ENCODE assay signal across 26 cellular contexts in the genomic region with DNA sequence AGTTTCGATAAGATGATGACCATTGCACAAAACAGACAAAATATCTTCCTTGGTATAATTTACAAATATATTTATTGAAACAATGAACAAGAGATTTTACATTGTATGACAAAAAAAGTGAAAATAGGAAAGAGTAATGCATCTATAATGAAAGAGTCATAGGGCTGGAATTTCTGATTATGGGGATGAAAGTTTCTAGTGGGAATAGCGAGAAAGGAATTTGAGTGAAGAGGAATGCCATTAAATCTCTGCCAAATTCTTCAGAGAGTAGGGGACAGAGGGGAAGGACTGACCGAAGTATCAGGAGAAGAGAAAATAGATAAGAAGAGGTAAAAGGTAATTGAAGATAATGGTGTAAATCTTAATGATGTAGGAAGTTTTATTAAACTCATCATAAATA.
DNase-seq lines count a peak whose midpoint lies in the region; FAIRE-seq and TF ChIP-seq lines count a peak whose summit lies in the region.
"Had no signal": no experiment of that assay in that cellular context is flagged by ENCODE, and none has a peak within 500 bp of the region (broad histone marks: within the 10 kb centered on the region; RNA-seq: fewer than 3 reads in every experiment).

No MANE protein-coding gene starts in this region.

- no peak overlapping the region for H3K4me3 Mint-ChIP-seq in type B pancreatic cell
- H3K4me3 Mint-ChIP-seq: activated T-cell treated with anti-CD3 and anti-CD28 coated beads, Interleukin-2, amount 50 U/mL, for 4 hours; memory B cell had no signal

- H3F3A ChIP-seq in GM23248 (ENCODE audit: insufficient read depth) = peaks cover 11% of the 10 kb centered on the region; the same call in 1 of the 2 replicates

- no peak overlapping the region for H3K27ac Mint-ChIP-seq in type B pancreatic cell
- H3K27ac Mint-ChIP-seq: memory B cell had no signal

- H3K9me2 ChIP-seq in GM23248 (ENCODE audit: insufficient read depth) = no peaks in the 10 kb centered on the region

- H3K27me3 ChIP-seq in GM23248 (replicated peaks; ENCODE audit: insufficient read depth) (no peaks in the 10 kb centered on the region), adipocyte (replicated peaks; ENCODE audit: control insufficient read depth, insufficient read depth, low read length) (no peaks in the 10 kb centered on the region), left ventricle myocardium inferior (ENCODE audit: low read depth) (no peaks in the 10 kb centered on the region)
- H3K27me3 ChIP-seq: adrenal gland, BLaER1, cardiac muscle cell, upper lobe of left lung had no signal

- FAIRE-seq in urothelium cell line (lab: Jason Lieb, UNC) = no peak
- FAIRE-seq: endometrium, GM12892, HTR-8/SVneo had no signal

- TF ChIP-seq CTCF in fibroblast of pulmonary artery (IDR thresholded peaks at IDR 0.05; ENCODE audit: low read length, missing control alignments) = no peak
- TF ChIP-seq CTCF in left ventricle myocardium inferior (IDR thresholded peaks at IDR 0.05; ENCODE audit: borderline replicate concordance) = no peak
- TF ChIP-seq CTCF in type B pancreatic cell (conservative IDR thresholded peaks at IDR 0.05) = no peak

- no peak overlapping the region; the same call in 1 of the 2 replicates for H3K4me3 ChIP-seq in GM23248
- no peak overlapping the region for H3K4me3 ChIP-seq in adipocyte (ENCODE audit: low read length)
- H3K4me3 ChIP-seq in fibroblast of pulmonary artery (replicated peaks; ENCODE audit: low read depth, low read length) = no peak overlapping the region
- no peak overlapping the region for H3K4me3 ChIP-seq in left ventricle myocardium inferior
- H3K4me3 ChIP-seq: adrenal gland, BLaER1, cardiac muscle cell, skin epidermis, upper lobe of left lung had no signal

- peak overlapping the region; percentile 8; the same call in 1 of the 2 replicates for H2AFZ ChIP-seq in GM23248

- 75 to 76% methylated on average over 3 of the region's 3 CpGs for WGBS in GM23248 (ENCODE audit: low coverage in 1 of 2, low lambda C conversion rate in 2 of 2, missing lambda C conversion rate in 2 of 2), 2 experiments

- H3K9ac ChIP-seq in GM23248 = no peak overlapping the region
- H3K9ac ChIP-seq in adipocyte (ENCODE audit: low read length) = no peak overlapping the region
- H3K9ac ChIP-seq: BLaER1 had no signal

- H3K4me2 ChIP-seq in GM23248 (ENCODE audit: unreplicated experiment) = peak overlapping the region; percentile 4
- H3K4me2 ChIP-seq: BLaER1 had no signal

- intact Hi-C loops in left ventricle myocardium inferior (cut with micrococcal nuclease) = no loop called here

- in situ Hi-C loops in GM23248 (cut with MboI) = no loop called here

- H3K9me3 Mint-ChIP-seq in type B pancreatic cell = no peaks in the 10 kb centered on the region

- no peaks in the 10 kb centered on the region for H3K79me2 ChIP-seq in GM23248 (ENCODE audit: insufficient read depth)

- peak; percentile 45 for DNase-seq in GM23248
- DNase-seq in adipocyte (ENCODE audit: low read depth) = peak; percentile 45
- peak; percentile 15 for DNase-seq in fibroblast of pulmonary artery (ENCODE audit: low read depth)
- peak; percentile 6 for DNase-seq in urothelium cell line (ENCODE audit: low spot score)
- no peak for DNase-seq in NCI-H1092 treated with DMSO at 0.1 percent for 48 hours (lab: John Stamatoyannopoulos, UW)
- DNase-seq in left ventricle myocardium inferior = no peak
- no peak for DNase-seq in type B pancreatic cell (ENCODE audit: extremely low spot score, unreplicated experiment)
- no peak for DNase-seq in NCI-H1930 (lab: John Stamatoyannopoulos, UW)
- DNase-seq: activated CD4-positive, alpha-beta T cell treated with anti-CD3 and anti-CD28 coated beads for 48 hours; activated naive CD4-positive, alpha-beta T cell; activated T-cell treated with anti-CD3 and anti-CD28 coated beads, Interleukin-2, amount 50 U/mL, for 4 hours; adrenal gland; dermis blood vessel endothelial cell; KG1; left cardiac atrium; NCI-H1694; nucleus accumbens; T-helper 2 cell; upper lobe of left lung had no signal

- H3K4me1 Mint-ChIP-seq in type B pancreatic cell (ENCODE audit: unreplicated experiment) = no peaks in the 10 kb centered on the region
- H3K4me1 Mint-ChIP-seq: memory B cell had no signal

- no peaks in the 10 kb centered on the region for H3K27me3 Mint-ChIP-seq in type B pancreatic cell
- H3K27me3 Mint-ChIP-seq: memory B cell had no signal

- H3K4me1 ChIP-seq in GM23248 (ENCODE audit: insufficient read depth) (peaks cover 13% of the 10 kb centered on the region), adipocyte (ENCODE audit: control insufficient read depth, insufficient read depth, low read length) (peaks cover 18% of the 10 kb centered on the region), left ventricle myocardium inferior (no peaks in the 10 kb centered on the region)
- H3K4me1 ChIP-seq: adrenal gland, BLaER1, upper lobe of left lung had no signal

- H4K20me1 ChIP-seq in GM23248 (ENCODE audit: insufficient read depth) = no peaks in the 10 kb centered on the region
- H4K20me1 ChIP-seq: BLaER1 had no signal

- no peaks in the 10 kb centered on the region for H3K36me3 Mint-ChIP-seq in type B pancreatic cell
- H3K36me3 Mint-ChIP-seq: memory B cell had no signal

- H3K36me3 ChIP-seq in GM23248 (ENCODE audit: low read depth) (no peaks in the 10 kb centered on the region), adipocyte (ENCODE audit: control insufficient read depth, insufficient read depth, low read length, severe bottlenecking) (no peaks in the 10 kb centered on the region), left ventricle myocardium inferior (no peaks in the 10 kb centered on the region)
- H3K36me3 ChIP-seq: adrenal gland, BLaER1, cardiac muscle cell, upper lobe of left lung had no signal

- H3K27ac ChIP-seq in GM23248 (no peak overlapping the region), left ventricle myocardium inferior (replicated peaks) (no peak overlapping the region)
- H3K27ac ChIP-seq: adrenal gland, BLaER1, cardiac muscle cell, skin epidermis, upper lobe of left lung had no signal

- H3K9me3 ChIP-seq in GM23248 (ENCODE audit: low read depth) = no peaks in the 10 kb centered on the region
- H3K9me3 ChIP-seq in adipocyte (ENCODE audit: control insufficient read depth, low read length) = no peaks in the 10 kb centered on the region
- H3K9me3 ChIP-seq in left ventricle myocardium inferior (replicated peaks) = peaks cover 15% of the 10 kb centered on the region
- H3K9me3 ChIP-seq: adrenal gland, BLaER1, upper lobe of left lung had no signal

Comparison
In these comparisons a context has a peak if more than half of its experiments do, and no peak if none do; other contexts are left out.
1. DNase-seq: peak in GM23248 (single experiment), adipocyte (single experiment), fibroblast of pulmonary artery (single experiment) and urothelium cell line (single experiment); none in NCI-H1092 treated with DMSO at 0.1 percent for 48 hours (single experiment), left ventricle myocardium inferior (single experiment), type B pancreatic cell (single experiment) and NCI-H1930 (0 of 2).